Comparison of ENCODE assay signal across 8 cellular contexts in the genomic region with DNA sequence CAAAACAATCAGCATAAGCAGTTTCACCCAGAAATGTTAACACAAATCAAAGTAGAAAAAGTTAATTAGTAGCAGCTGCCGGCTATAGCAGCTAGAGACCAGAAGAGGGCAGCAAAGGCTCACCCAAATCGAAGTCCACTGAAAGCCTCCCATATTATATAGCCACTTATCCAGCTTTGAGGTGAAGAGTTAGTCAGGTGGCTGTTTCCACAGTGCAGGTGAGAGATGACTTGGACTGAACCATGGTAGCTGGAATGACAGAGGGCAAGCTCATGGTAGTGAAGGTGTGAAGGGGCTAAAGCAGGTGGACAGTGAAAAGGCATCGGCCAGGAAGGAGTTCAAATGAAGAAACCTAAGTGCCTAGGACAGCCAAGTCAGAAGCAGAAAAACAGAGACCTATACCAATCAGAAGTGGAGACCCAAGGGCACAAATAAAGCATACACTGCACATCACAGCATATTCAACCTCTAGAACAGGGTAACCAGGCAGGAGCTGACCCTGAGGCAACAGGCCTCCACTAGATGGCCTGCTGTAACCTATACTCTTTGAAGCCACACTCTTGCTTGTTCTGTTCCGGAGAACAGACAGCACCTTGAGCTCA. TPM values are rescaled to one million over a fixed set of nuclear protein-coding genes. Genes with fewer than 3 reads are reported as not detected.
DNase-seq lines count a peak whose midpoint lies in the region; ATAC-seq, FAIRE-seq and TF ChIP-seq lines count a peak whose summit lies in the region.

No MANE protein-coding gene starts in this region.

- TF ChIP-seq RAD21 in HepG2 (CRISPR knock-in tag; IDR thresholded peaks at IDR 0.05) = peak; percentile 84

- no peaks in the 10 kb centered on the region for H3K27me3 Mint-ChIP-seq in CD8-positive, alpha-beta T cell (ENCODE audit: low read depth)

- H2AFZ ChIP-seq in HepG2 (ENCODE audit: low read length) = no peak overlapping the region

- peak; percentile 98 for TF ChIP-seq CTCF in CD8-positive, alpha-beta T cell (IDR thresholded peaks at IDR 0.05)
- TF ChIP-seq CTCF in coronary artery (IDR thresholded peaks at IDR 0.05) (peak; percentile 81), HepG2 (CRISPR knock-in tag; IDR thresholded peaks at IDR 0.05) (peak; percentile 79)

- peak overlapping the region; percentile 68 for H3K27ac Mint-ChIP-seq in CD8-positive, alpha-beta T cell

- peak; percentile 91 for FAIRE-seq in HepG2 (lab: Jason Lieb, UNC)

- intact Hi-C loops in CD8-positive, alpha-beta T cell (cut with DNase I, micrococcal nuclease) = loop anchor here (1.0 to 10.0 kb wide), 8 partner anchors 43 to 465 kb away; no protein-coding TSS in a partner anchor
- intact Hi-C loops in HepG2 (cut with micrococcal nuclease; ENCODE audit: unreplicated experiment) = loop anchor here (1.0 to 10.0 kb wide), 5 partner anchors 14 to 320 kb away; no protein-coding TSS in a partner anchor

- H3K4me1 Mint-ChIP-seq in CD8-positive, alpha-beta T cell (ENCODE audit: low read depth) = peaks cover 17% of the 10 kb centered on the region

- H3K27me3 ChIP-seq in CD8-positive, alpha-beta T cell (ENCODE audit: insufficient read depth, low read length) = no peaks in the 10 kb centered on the region
- H3K27me3 ChIP-seq in HepG2 (ENCODE audit: control insufficient read depth in 1 of 2, insufficient read depth in 2 of 2, low read length in 2 of 2) = no peaks in the 10 kb centered on the region

- H3K27ac ChIP-seq in CD8-positive, alpha-beta T cell (ENCODE audit: low read depth, low read length) = no peak overlapping the region
- no peak overlapping the region for H3K27ac ChIP-seq in coronary artery
- peak overlapping the region; percentile 8 for H3K27ac ChIP-seq in HepG2 (ENCODE audit: extremely low read length, insufficient read depth, low read length)

- ATAC-seq in CD8-positive, alpha-beta T cell = peak; percentile 96
- peak; percentile 99 for ATAC-seq in HepG2
- no peak for ATAC-seq in HG02678 (IDR thresholded peaks at IDR 0.05; ENCODE audit: unreplicated experiment)

- H4K20me1 ChIP-seq in HepG2 (ENCODE audit: insufficient read depth, low read length) = no peaks in the 10 kb centered on the region; the same call in 1 of the 2 replicates

- peak; percentile 27 to 77 (median 60) for DNase-seq in CD8-positive, alpha-beta T cell
- DNase-seq in HEK293T (ENCODE audit: extremely low spot score) (peak; percentile 52), NCI-H446 treated with DMSO at 0.1 percent for 48 hours (lab: John Stamatoyannopoulos, UW) (peak; percentile 52), coronary artery (ENCODE audit: low spot score) (no peak), HepG2 (ENCODE audit: low spot score) (peak; percentile 63)
- DNase-seq in activated CD4-positive, alpha-beta T cell treated with anti-CD3 and anti-CD28 coated beads for 4 hours = peak; percentile 55 to 57
- DNase-seq in stimulated activated CD4-positive, alpha-beta T cell treated with anti-CD3 and anti-CD28 coated beads, TNF-alpha, amount 100 ng/mL, for 24 hours (ENCODE audit: low read depth in 3 of 3) = peak; percentile 34 to 50 (median 42)

- peaks cover 4% of the 10 kb centered on the region for H3K4me1 ChIP-seq in CD8-positive, alpha-beta T cell (ENCODE audit: insufficient read depth, low read length)
- H3K4me1 ChIP-seq in HepG2 (ENCODE audit: insufficient read depth, low read length) = peaks cover 24% of the 10 kb centered on the region

- no peak overlapping the region for H3K9ac ChIP-seq in HepG2 (ENCODE audit: insufficient read depth, low read depth, low read length)

- no peak overlapping the region for H3K4me2 ChIP-seq in HepG2 (ENCODE audit: low read depth, low read length)

- CTCF ChIA-PET in CD8-positive, alpha-beta T cell (lab: Charles Lee) = interaction anchor here (0.8 to 10.0 kb wide), 54 partner anchors 10 to 466 kb away, joined by 3 to 325 read pairs (median 4); partner anchors contain the start of gene MELK
- CTCF ChIA-PET in HEK293T (lab: Yijun Ruan, JAX) = interaction anchor here (0.5 to 2.5 kb wide), 15 partner anchors 10 to 321 kb away, joined by 3 to 13 read pairs (median 4); no protein-coding TSS in a partner anchor
- CTCF ChIA-PET in HepG2 (lab: Yijun Ruan, JAX; ENCODE audit: low intra/inter-chr PET ratio, low total read pairs) = interaction anchor here (1.1 to 4.3 kb wide), 5 partner anchors 12 to 149 kb away, joined by 3 to 106 read pairs (median 6); no protein-coding TSS in a partner anchor

- no peaks in the 10 kb centered on the region for H3K36me3 ChIP-seq in CD8-positive, alpha-beta T cell (ENCODE audit: insufficient read depth, low read length)
- no peaks in the 10 kb centered on the region; a peak in 1 of 5 replicates for H3K36me3 ChIP-seq in HepG2 (replicated peaks in 1 of 2; ENCODE audit: control insufficient read depth in 1 of 2, insufficient read depth in 2 of 2, low read length in 2 of 2)

- H3K4me3 Mint-ChIP-seq in CD8-positive, alpha-beta T cell = no peak overlapping the region

- in situ Hi-C loops in HepG2 (cut with HindIII; ENCODE audit: extremely low pct_ligation_motif_present, low pct_unique_long_range_greater_than_20kb) = loop anchor here (5.0 kb wide), 2 partner anchors 40 to 150 kb away; no protein-coding TSS in a partner anchor

- no peak for TF ChIP-seq POLR2A in HepG2 (IDR thresholded peaks at IDR 0.05; ENCODE audit: insufficient read depth in 1 of 2, low read depth in 2 of 2, low read length in 2 of 2)

- peaks cover 2% of the 10 kb centered on the region for H3K36me3 Mint-ChIP-seq in CD8-positive, alpha-beta T cell

- H3K79me2 ChIP-seq in HepG2 (ENCODE audit: insufficient read depth, low read length) = no peaks in the 10 kb centered on the region

- no peak for TF ChIP-seq EP300 in HepG2 (IDR thresholded peaks at IDR 0.05; ENCODE audit: low read depth in 2 of 2, low read length in 2 of 2)
- TF ChIP-seq EP300 in HepG2 (CRISPR knock-in tag; IDR thresholded peaks at IDR 0.05; ENCODE audit: borderline replicate concordance) = no peak

- H3K4me3 ChIP-seq in CD8-positive, alpha-beta T cell (ENCODE audit: low read depth, low read length) = no peak overlapping the region
- H3K4me3 ChIP-seq in coronary artery (no peak overlapping the region), HepG2 (replicated peaks in 1 of 3; ENCODE audit: insufficient read depth in 1 of 3, low read depth in 2 of 3, low read length in 3 of 3) (no peak overlapping the region)

- BruUV-seq in HepG2 (replicated peaks; lab: Mats Ljungman, UMichigan) = no TSS peak

- 33% methylated on average over 4 of the region's 4 CpGs for WGBS in HepG2 (ENCODE audit: low lambda C conversion rate)

- POLR2A ChIA-PET in CD8-positive, alpha-beta T cell (lab: Charles Lee) = interaction anchor here (0.7 to 2.1 kb wide), 13 partner anchors 10 to 148 kb away, joined by 3 to 14 read pairs (median 3); no protein-coding TSS in a partner anchor
- POLR2A ChIA-PET in HEK293T (lab: Yijun Ruan, JAX) = interaction anchor here (1.1 to 1.2 kb wide), 2 partner anchors 43 to 166 kb away, joined by 3 read pairs; no protein-coding TSS in a partner anchor
- POLR2A ChIA-PET in HepG2 (lab: Yijun Ruan, JAX) = interaction anchor here (0.5 to 1.9 kb wide), 6 partner anchors 12 to 177 kb away, joined by 3 to 8 read pairs (median 4); no protein-coding TSS in a partner anchor

- H3K9me3 Mint-ChIP-seq in CD8-positive, alpha-beta T cell = no peaks in the 10 kb centered on the region

- H3K9me3 ChIP-seq in CD8-positive, alpha-beta T cell (ENCODE audit: low read length) = no peaks in the 10 kb centered on the region
- no peaks in the 10 kb centered on the region for H3K9me3 ChIP-seq in HepG2 (ENCODE audit: low read length)

TF ChIP-seq in HEK293T, 16 proteins besides CTCF, POLR2A, EP300 and RAD21 (continues in another document):
- TF ChIP-seq L3MBTL2 (conservative IDR thresholded peaks at IDR 0.05) = no peak
- TF ChIP-seq SUZ12 (IDR thresholded peaks at IDR 0.05) = no peak
- no peak for TF ChIP-seq ARNT (IDR thresholded peaks at IDR 0.05)

TF ChIP-seq in HepG2, 621 proteins besides CTCF, POLR2A, EP300 and RAD21 (continues in another document):
- TF ChIP-seq MIXL1 (CRISPR knock-in tag; IDR thresholded peaks at IDR 0.05) (peak; percentile 79), ZNF781 (CRISPR knock-in tag; IDR thresholded peaks at IDR 0.05; ENCODE audit: borderline replicate concordance, not compliant biosample characterization) (peak; percentile 57)

RNA-seq across cellular contexts. Expression of gene RNF38, which starts 7.2 kb away (rescaled TPM):
- total RNA-seq in CD8-positive, alpha-beta T cell = 100 to 1,000 TPM; 111 to 116 TPM
- 9.1 and 16.2 TPM in 2 replicates for total RNA-seq in HepG2 (2016; rRNA removed; fragmentation: Illumina TruSeq; extraction: Trizol)
- total RNA-seq in HepG2 (2016; cell fraction: cytosol; rRNA removed; fragmentation: Illumina TruSeq; extraction: Trizol; ENCODE audit: low read depth) = 6.7 and 7.6 TPM in 2 replicates
- total RNA-seq in HepG2 (2016; cell fraction: insoluble cytoplasmic fraction; rRNA removed; fragmentation: Illumina TruSeq; extraction: Trizol) = 8.0 and 14.4 TPM in 2 replicates
- total RNA-seq in HepG2 (2016; cell fraction: membrane; rRNA removed; fragmentation: Illumina TruSeq; extraction: Trizol) = 13.6 and 14.3 TPM in 2 replicates
- total RNA-seq in HepG2 (2016; cell fraction: nucleus; rRNA removed; fragmentation: Illumina TruSeq; extraction: Trizol) = 10.3 and 11.7 TPM in 2 replicates
- 24.8 and 32.1 TPM in 2 replicates for polyA plus RNA-seq in HepG2 (2011; rRNA removed)
- 18.3 and 19.4 TPM in 2 replicates for polyA plus RNA-seq in HepG2 (2011; cell fraction: cytosol; rRNA removed)
- polyA plus RNA-seq in HepG2 (2011; cell fraction: nucleus; rRNA removed) = 18.0 and 18.4 TPM in 2 replicates
- 13.1 and 14.4 TPM in 2 replicates for polyA plus RNA-seq in HepG2 (2012)
- 1.8 and 2.4 TPM in 2 replicates for polyA plus RNA-seq in HepG2 (2016; cell fraction: cytosol; fragmentation: Illumina TruSeq; extraction: Trizol; ENCODE audit: low read depth)
- 18.8 and 19.6 TPM in 2 replicates for polyA plus RNA-seq in HepG2 (2016; cell fraction: insoluble cytoplasmic fraction; fragmentation: Illumina TruSeq; extraction: Trizol; ENCODE audit: low read depth)
- 8.9 and 9.0 TPM in 2 replicates for polyA plus RNA-seq in HepG2 (2016; cell fraction: membrane; fragmentation: Illumina TruSeq; extraction: Trizol; ENCODE audit: low read depth)
- polyA plus RNA-seq in HepG2 (2016; cell fraction: nucleus; fragmentation: Illumina TruSeq; extraction: Trizol; ENCODE audit: insufficient read depth, low read depth) = 14.3 and 15.2 TPM in 2 replicates
- polyA minus RNA-seq in HepG2 (2011; rRNA and poly(A)+ RNA removed; ENCODE audit: low replicate concordance) = 76.4 and 85.4 TPM in 2 replicates
- 15.9 and 21.4 TPM in 2 replicates for polyA minus RNA-seq in HepG2 (2011; cell fraction: cytosol; rRNA and poly(A)+ RNA removed)
- 24.9 and 25.5 TPM in 2 replicates for polyA minus RNA-seq in HepG2 (2011; cell fraction: nucleus; rRNA and poly(A)+ RNA removed)

Comparison
In these comparisons a context has a peak if more than half of its experiments do, and no peak if none do; other contexts are left out.
1. RNA of gene RNF38, which starts 7.2 kb away (total RNA-seq): 111 to 116 TPM in CD8-positive, alpha-beta T cell; 6.7 to 16.2 TPM in HepG2; every median in the first group is over 4 times any median in the second.
2. Peak in every context shown above with its lines, with median percentiles within 50 percentile points of each other: CTCF ChIP-seq.